Comparison of ENCODE assay signal across 9 cellular contexts in the genomic region with DNA sequence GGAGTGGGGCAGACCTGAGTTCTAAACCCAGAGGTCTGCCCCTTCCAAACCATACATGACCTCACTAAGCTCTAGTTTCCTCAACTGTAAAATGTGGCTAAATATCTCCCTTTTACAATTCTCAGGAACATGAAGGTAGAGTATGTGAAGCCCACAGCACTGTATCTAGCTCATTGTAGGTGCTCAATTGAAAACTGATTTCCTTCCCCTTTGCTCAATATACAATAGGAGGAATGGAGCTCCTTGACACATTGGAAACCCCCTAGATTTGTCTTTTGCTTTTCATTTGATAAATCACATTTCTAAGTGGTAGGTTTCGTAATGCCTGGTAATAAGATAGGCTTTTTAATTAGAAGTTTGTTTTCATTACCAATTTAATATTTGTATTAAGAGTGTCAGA.
DNase-seq lines count a peak whose midpoint lies in the region; ATAC-seq, FAIRE-seq and TF ChIP-seq lines count a peak whose summit lies in the region.
"Had no signal": no experiment of that assay in that cellular context is flagged by ENCODE, and none has a peak within 500 bp of the region (broad histone marks: within the 10 kb centered on the region; RNA-seq: fewer than 3 reads in every experiment).

No MANE protein-coding gene starts in this region.

- peak overlapping the region; percentile 92 to 94 for H3K27ac ChIP-seq in coronary artery

- H3K4me3 ChIP-seq in coronary artery = peak overlapping the region; percentile 77

- DNase-seq in coronary artery (ENCODE audit: low spot score) (no peak), G401 (ENCODE audit: low spot score) (no peak), HCEC 1CT (no peak), H54 (ENCODE audit: insufficient read length, low spot score) (no peak)
- DNase-seq in stimulated activated naive CD8-positive, alpha-beta T cell treated with anti-CD3 and anti-CD28 coated beads, Interleukin-15, Interleukin-2, amounts not matched to agents 100 U/mL and 50 U/mL, for 24 hours = no peak

- no peak for TF ChIP-seq CTCF in coronary artery (IDR thresholded peaks at IDR 0.05)

- in situ Hi-C loops in G401 (cut with HindIII; ENCODE audit: low sequenced_read_pairs) = no loop called here

- FAIRE-seq in H54 (lab: Jason Lieb, UNC) = no peak
- FAIRE-seq: endometrium, urothelium cell line had no signal

- no peak for TF ChIP-seq POLR2A in H54 (IDR thresholded peaks at IDR 0.05; ENCODE audit: low read depth, low read length)

- ATAC-seq in GM18861 (IDR thresholded peaks at IDR 0.05; ENCODE audit: unreplicated experiment) (peak; percentile 21), HG02798 (IDR thresholded peaks at IDR 0.05; ENCODE audit: poor library complexity, unreplicated experiment) (peak; percentile 37)
- ATAC-seq in stimulated activated naive CD8-positive, alpha-beta T cell treated with anti-CD3 and anti-CD28 coated beads, Interleukin-15, Interleukin-2, amounts not matched to agents 100 U/mL and 50 U/mL, for 24 hours = peak; percentile 63
